Comparison of ENCODE assay signal across 20 cellular contexts in the genomic region with DNA sequence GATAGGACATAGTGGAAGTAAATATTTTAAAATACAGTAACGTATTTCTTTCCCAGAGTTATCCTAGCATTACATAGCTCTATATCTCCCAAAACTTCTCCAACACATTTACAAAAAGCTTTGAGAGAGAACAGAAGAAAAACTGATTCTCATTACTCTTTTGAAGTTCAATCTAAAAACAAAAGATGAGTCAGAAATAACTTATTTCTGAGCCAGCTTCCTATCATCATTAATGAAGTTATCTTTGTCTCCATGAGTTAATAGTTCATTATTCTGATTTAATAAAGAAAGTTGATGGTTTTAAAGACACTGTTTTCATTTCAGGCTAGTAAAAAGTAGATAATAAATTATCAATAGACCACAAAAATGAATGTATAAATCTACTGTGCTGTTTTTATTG.
A peak's percentile ranks its signal among the peaks of the same experiment; 100 is the strongest.
DNase-seq lines count a peak whose midpoint lies in the region; ATAC-seq, FAIRE-seq and TF ChIP-seq lines count a peak whose summit lies in the region.
"Had no signal": no experiment of that assay in that cellular context is flagged by ENCODE, and none has a peak within 500 bp of the region (broad histone marks: within the 10 kb centered on the region; RNA-seq: fewer than 3 reads in every experiment).

No MANE protein-coding gene starts in this region.

- ATAC-seq in naive thymus-derived CD4-positive, alpha-beta T cell = no peak
- ATAC-seq: GM23338 had no signal

- no peaks in the 10 kb centered on the region for H3K36me3 Mint-ChIP-seq in naive thymus-derived CD4-positive, alpha-beta T cell
- H3K36me3 Mint-ChIP-seq: CD4-positive, CD25-positive, alpha-beta regulatory T cell; CD8-positive, alpha-beta memory T cell had no signal

- no peaks in the 10 kb centered on the region for H3K36me3 ChIP-seq in smooth muscle cell (ENCODE audit: low read depth)
- no peaks in the 10 kb centered on the region for H3K36me3 ChIP-seq in naive thymus-derived CD4-positive, alpha-beta T cell (ENCODE audit: control insufficient read depth in 2 of 3, insufficient read depth in 3 of 3, low read length in 3 of 3)
- H3K36me3 ChIP-seq: BE2C had no signal

- intact Hi-C loops in naive thymus-derived CD4-positive, alpha-beta T cell (cut with micrococcal nuclease) = no loop called here

- CTCF ChIA-PET in naive thymus-derived CD4-positive, alpha-beta T cell (lab: Charles Lee) = no interaction called here

- H3K4me1 Mint-ChIP-seq in naive thymus-derived CD4-positive, alpha-beta T cell = no peaks in the 10 kb centered on the region
- H3K4me1 Mint-ChIP-seq: CD4-positive, CD25-positive, alpha-beta regulatory T cell; CD8-positive, alpha-beta memory T cell had no signal

- H3K79me2 ChIP-seq in smooth muscle cell (ENCODE audit: low read depth) = no peaks in the 10 kb centered on the region

- H3K27me3 ChIP-seq in smooth muscle cell (ENCODE audit: low read depth) = no peaks in the 10 kb centered on the region
- no peaks in the 10 kb centered on the region for H3K27me3 ChIP-seq in naive thymus-derived CD4-positive, alpha-beta T cell (ENCODE audit: control insufficient read depth in 2 of 2, insufficient read depth in 2 of 2, low read length in 2 of 2)
- H3K27me3 ChIP-seq: BE2C had no signal

- POLR2A ChIA-PET in naive thymus-derived CD4-positive, alpha-beta T cell (lab: Charles Lee) = no interaction called here

- H3K9me3 ChIP-seq in smooth muscle cell (replicated peaks; ENCODE audit: low read depth) = no peaks in the 10 kb centered on the region
- H3K9me3 ChIP-seq in naive thymus-derived CD4-positive, alpha-beta T cell (ENCODE audit: control insufficient read depth in 2 of 3, low read length in 3 of 3) = no peaks in the 10 kb centered on the region
- H3K9me3 ChIP-seq: BE2C, Caco-2 had no signal

- H3K9ac ChIP-seq in smooth muscle cell (ENCODE audit: low read depth) = no peak overlapping the region

- peaks cover 0 to 9% (median 0%) of the 10 kb centered on the region in 11 donors for H3K9me3 Mint-ChIP-seq in naive thymus-derived CD4-positive, alpha-beta T cell
- H3K9me3 Mint-ChIP-seq: GM23338 had no signal

- no peak overlapping the region for H3K4me2 ChIP-seq in smooth muscle cell
- H3K4me2 ChIP-seq: GM23338 had no signal

- H3K27ac Mint-ChIP-seq in naive thymus-derived CD4-positive, alpha-beta T cell = no peak overlapping the region
- H3K27ac Mint-ChIP-seq: CD4-positive, CD25-positive, alpha-beta regulatory T cell; CD8-positive, alpha-beta memory T cell; GM23338 had no signal

- peak overlapping the region; percentile 1 for H2AFZ ChIP-seq in smooth muscle cell (ENCODE audit: low read depth)

- FAIRE-seq in islet of Langerhans (lab: Jason Lieb, UNC) = peak; percentile 75
- FAIRE-seq: D721Med, GM12892, GM18507, H54 had no signal

- no peak overlapping the region for H3K4me3 ChIP-seq in smooth muscle cell
- no peak overlapping the region for H3K4me3 ChIP-seq in naive thymus-derived CD4-positive, alpha-beta T cell (ENCODE audit: low read length)
- H3K4me3 ChIP-seq: GM23338 had no signal

- H4K20me1 ChIP-seq in smooth muscle cell (ENCODE audit: low read depth) = no peaks in the 10 kb centered on the region

- no peaks in the 10 kb centered on the region for H3F3A ChIP-seq in smooth muscle cell (ENCODE audit: low read depth)

- WGBS in smooth muscle cell (ENCODE audit: low lambda C conversion rate) = 97% methylated on average over 1 of the region's 1 CpG

- DNase-seq in ELR (ENCODE audit: low read depth) = peak; percentile 28
- DNase-seq in dermis blood vessel endothelial cell = peak; percentile 19
- no peak for DNase-seq in smooth muscle cell (lab: John Stamatoyannopoulos, UW; ENCODE audit: unreplicated experiment)
- no peak for DNase-seq in AG08396 (ENCODE audit: low spot score)
- no peak for DNase-seq in NCI-H2227 (lab: John Stamatoyannopoulos, UW; ENCODE audit: unreplicated experiment)
- no peak for DNase-seq in naive thymus-derived CD4-positive, alpha-beta T cell
- DNase-seq: 8988T; BE2C; C1 segment of cervical spinal cord; Caco-2; CD4-positive, CD25-positive, alpha-beta regulatory T cell; CD8-positive, alpha-beta memory T cell; GDM1; HCEC 1CT had no signal

- TF ChIP-seq CTCF in smooth muscle cell (IDR thresholded peaks at IDR 0.05; ENCODE audit: borderline replicate concordance, insufficient read depth, poor library complexity, severe bottlenecking) = no peak

- no peak overlapping the region for H3K4me3 Mint-ChIP-seq in naive thymus-derived CD4-positive, alpha-beta T cell
- H3K4me3 Mint-ChIP-seq: CD4-positive, CD25-positive, alpha-beta regulatory T cell; CD8-positive, alpha-beta memory T cell; GM23338 had no signal

- no peaks in the 10 kb centered on the region for H3K27me3 Mint-ChIP-seq in naive thymus-derived CD4-positive, alpha-beta T cell
- H3K27me3 Mint-ChIP-seq: CD4-positive, CD25-positive, alpha-beta regulatory T cell; CD8-positive, alpha-beta memory T cell had no signal

- no peak overlapping the region for H3K27ac ChIP-seq in smooth muscle cell (ENCODE audit: low read depth)
- no peak overlapping the region for H3K27ac ChIP-seq in naive thymus-derived CD4-positive, alpha-beta T cell (ENCODE audit: low read depth, low read length)

- H3K4me1 ChIP-seq in smooth muscle cell (ENCODE audit: low read depth) = peaks cover 16% of the 10 kb centered on the region
- no peaks in the 10 kb centered on the region for H3K4me1 ChIP-seq in naive thymus-derived CD4-positive, alpha-beta T cell (ENCODE audit: control insufficient read depth in 2 of 2, insufficient read depth in 2 of 2, low read length in 2 of 2)
- H3K4me1 ChIP-seq: Caco-2 had no signal

Comparison
In these comparisons a context has a peak if more than half of its experiments do, and no peak if none do; other contexts are left out.
1. DNase-seq: peak in ELR (single experiment) and dermis blood vessel endothelial cell (single experiment); none in smooth muscle cell (single experiment), AG08396 (single experiment), NCI-H2227 (single experiment) and naive thymus-derived CD4-positive, alpha-beta T cell (0 of 9).